ENCODE assay signal across 1 cellular context in genomic region chr7:43666938-43667337, GRCh38.
A peak's percentile ranks its signal among the peaks of the same experiment; 100 is the strongest.
TF ChIP-seq lines count a peak whose summit lies in the region.

No MANE protein-coding gene starts in this region.

TF ChIP-seq in SK-N-SH, 30 proteins besides CTCF, POLR2A, EP300 and RAD21 (continued from another document):
- TF ChIP-seq, protein P1, sequence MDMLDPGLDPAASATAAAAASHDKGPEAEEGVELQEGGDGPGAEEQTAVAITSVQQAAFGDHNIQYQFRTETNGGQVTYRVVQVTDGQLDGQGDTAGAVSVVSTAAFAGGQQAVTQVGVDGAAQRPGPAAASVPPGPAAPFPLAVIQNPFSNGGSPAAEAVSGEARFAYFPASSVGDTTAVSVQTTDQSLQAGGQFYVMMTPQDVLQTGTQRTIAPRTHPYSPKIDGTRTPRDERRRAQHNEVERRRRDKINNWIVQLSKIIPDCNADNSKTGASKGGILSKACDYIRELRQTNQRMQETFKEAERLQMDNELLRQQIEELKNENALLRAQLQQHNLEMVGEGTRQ (IDR thresholded peaks at IDR 0.05; ENCODE audit: borderline replicate concordance, low read depth, low read length): no peak
- TF ChIP-seq, protein P2, sequence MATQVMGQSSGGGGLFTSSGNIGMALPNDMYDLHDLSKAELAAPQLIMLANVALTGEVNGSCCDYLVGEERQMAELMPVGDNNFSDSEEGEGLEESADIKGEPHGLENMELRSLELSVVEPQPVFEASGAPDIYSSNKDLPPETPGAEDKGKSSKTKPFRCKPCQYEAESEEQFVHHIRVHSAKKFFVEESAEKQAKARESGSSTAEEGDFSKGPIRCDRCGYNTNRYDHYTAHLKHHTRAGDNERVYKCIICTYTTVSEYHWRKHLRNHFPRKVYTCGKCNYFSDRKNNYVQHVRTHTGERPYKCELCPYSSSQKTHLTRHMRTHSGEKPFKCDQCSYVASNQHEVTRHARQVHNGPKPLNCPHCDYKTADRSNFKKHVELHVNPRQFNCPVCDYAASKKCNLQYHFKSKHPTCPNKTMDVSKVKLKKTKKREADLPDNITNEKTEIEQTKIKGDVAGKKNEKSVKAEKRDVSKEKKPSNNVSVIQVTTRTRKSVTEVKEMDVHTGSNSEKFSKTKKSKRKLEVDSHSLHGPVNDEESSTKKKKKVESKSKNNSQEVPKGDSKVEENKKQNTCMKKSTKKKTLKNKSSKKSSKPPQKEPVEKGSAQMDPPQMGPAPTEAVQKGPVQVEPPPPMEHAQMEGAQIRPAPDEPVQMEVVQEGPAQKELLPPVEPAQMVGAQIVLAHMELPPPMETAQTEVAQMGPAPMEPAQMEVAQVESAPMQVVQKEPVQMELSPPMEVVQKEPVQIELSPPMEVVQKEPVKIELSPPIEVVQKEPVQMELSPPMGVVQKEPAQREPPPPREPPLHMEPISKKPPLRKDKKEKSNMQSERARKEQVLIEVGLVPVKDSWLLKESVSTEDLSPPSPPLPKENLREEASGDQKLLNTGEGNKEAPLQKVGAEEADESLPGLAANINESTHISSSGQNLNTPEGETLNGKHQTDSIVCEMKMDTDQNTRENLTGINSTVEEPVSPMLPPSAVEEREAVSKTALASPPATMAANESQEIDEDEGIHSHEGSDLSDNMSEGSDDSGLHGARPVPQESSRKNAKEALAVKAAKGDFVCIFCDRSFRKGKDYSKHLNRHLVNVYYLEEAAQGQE (IDR thresholded peaks at IDR 0.05; ENCODE audit: low read depth, low read length): no peak
- TF ChIP-seq FOSL2 (IDR thresholded peaks at IDR 0.05; ENCODE audit: borderline replicate concordance, low read depth): peak; percentile 47; the same call in 1 of the 2 replicates
- no peak for TF ChIP-seq CHD2 (IDR thresholded peaks at IDR 0.05; ENCODE audit: low read length, partially characterized antibody)
- no peak for TF ChIP-seq MEF2A (IDR thresholded peaks at IDR 0.05; ENCODE audit: borderline replicate concordance, low read depth)
- no peak for TF ChIP-seq NRF1 (IDR thresholded peaks at IDR 0.05; ENCODE audit: low read depth, low read length)
- TF ChIP-seq JUND (IDR thresholded peaks at IDR 0.05): peak; percentile 26
- TF ChIP-seq FOXJ3 (CRISPR knock-in tag; IDR thresholded peaks at IDR 0.05): no peak
- no peak for TF ChIP-seq EZH2phosphoT487 (IDR thresholded peaks at IDR 0.05; ENCODE audit: borderline replicate concordance, low read depth)
- TF ChIP-seq TEAD4 (IDR thresholded peaks at IDR 0.05; ENCODE audit: borderline replicate concordance, insufficient read depth): peak; percentile 42; the same call in 1 of the 2 replicates
- TF ChIP-seq, protein P3, sequence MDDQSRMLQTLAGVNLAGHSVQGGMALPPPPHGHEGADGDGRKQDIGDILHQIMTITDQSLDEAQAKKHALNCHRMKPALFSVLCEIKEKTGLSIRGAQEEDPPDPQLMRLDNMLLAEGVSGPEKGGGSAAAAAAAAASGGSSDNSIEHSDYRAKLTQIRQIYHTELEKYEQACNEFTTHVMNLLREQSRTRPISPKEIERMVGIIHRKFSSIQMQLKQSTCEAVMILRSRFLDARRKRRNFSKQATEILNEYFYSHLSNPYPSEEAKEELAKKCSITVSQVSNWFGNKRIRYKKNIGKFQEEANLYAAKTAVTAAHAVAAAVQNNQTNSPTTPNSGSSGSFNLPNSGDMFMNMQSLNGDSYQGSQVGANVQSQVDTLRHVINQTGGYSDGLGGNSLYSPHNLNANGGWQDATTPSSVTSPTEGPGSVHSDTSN (IDR thresholded peaks at IDR 0.05): peak; percentile 67
- TF ChIP-seq SMC3 (IDR thresholded peaks at IDR 0.05; ENCODE audit: low read depth, low read length): no peak
- TF ChIP-seq, protein P4, sequence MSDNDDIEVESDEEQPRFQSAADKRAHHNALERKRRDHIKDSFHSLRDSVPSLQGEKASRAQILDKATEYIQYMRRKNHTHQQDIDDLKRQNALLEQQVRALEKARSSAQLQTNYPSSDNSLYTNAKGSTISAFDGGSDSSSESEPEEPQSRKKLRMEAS (IDR thresholded peaks at IDR 0.05; ENCODE audit: low read depth): no peak; the same call in 1 of the 2 replicates
- TF ChIP-seq USF1 (IDR thresholded peaks at IDR 0.05; ENCODE audit: borderline replicate concordance, low read depth): no peak
- TF ChIP-seq RXRA (IDR thresholded peaks at IDR 0.05; ENCODE audit: borderline replicate concordance, low read depth): no peak
- TF ChIP-seq POLR2AphosphoS5 (IDR thresholded peaks at IDR 0.05; ENCODE audit: low read depth, low read length): peak; percentile 30; the same call in 1 of the 2 replicates
